ENCODE assay signal across 24 cellular contexts in the genomic region with DNA sequence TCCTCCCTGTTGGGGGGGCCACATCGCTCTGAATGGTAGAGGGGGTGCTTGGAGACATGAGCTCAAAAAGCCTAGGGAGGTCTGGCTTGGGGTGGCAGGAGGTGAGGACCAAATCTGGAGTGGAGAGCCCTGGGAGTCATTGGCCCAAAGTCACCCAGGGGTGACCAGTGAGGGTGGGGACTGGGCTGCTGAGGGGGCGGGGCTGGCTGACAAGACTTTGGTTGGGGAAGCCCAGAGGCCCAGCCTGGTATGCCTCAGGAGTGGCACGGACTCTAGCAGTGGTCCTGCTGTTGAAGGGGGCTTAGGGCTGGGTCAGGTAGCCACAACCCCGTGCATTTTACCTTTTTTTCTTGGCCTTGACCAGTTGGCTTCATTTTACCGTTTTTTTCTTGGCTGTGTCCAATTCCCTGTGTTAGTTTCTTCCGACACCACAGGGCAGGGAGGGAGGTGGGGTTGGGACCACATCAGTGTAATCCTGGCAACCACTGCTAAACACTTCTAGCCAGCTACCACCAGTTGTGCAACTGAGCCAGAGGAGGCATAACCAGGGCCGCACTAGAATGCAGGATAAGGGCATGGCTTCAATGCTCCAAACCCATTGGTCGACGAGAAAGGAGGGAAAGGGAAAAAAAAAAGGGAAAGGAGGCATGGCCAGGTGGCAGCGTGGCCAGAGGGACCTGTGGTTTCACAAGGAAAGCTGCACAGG.
"Had no signal": no experiment of that assay in that cellular context is flagged by ENCODE, and none has a peak within 500 bp of the region (broad histone marks: within the 10 kb centered on the region; RNA-seq: fewer than 3 reads in every experiment).

No MANE protein-coding gene starts in this region.

- H3K4me2 ChIP-seq: neural progenitor cell, smooth muscle cell had no signal

- H3K27ac ChIP-seq: left lung, lower lobe of right lung, neural progenitor cell, neutrophil, ovary, right atrium auricular region, right lobe of liver, stomach, suprapubic skin, thoracic aorta, tibial artery, upper lobe of left lung, vagina had no signal

- H3K27me3 ChIP-seq: neural progenitor cell, neutrophil, ovary, right atrium auricular region, right lobe of liver, stomach, suprapubic skin, upper lobe of left lung, vagina had no signal

- ATAC-seq: left colon; left lung; lower lobe of right lung; natural killer cell; stimulated activated naive B cell treated with anti-CD40 and anti-IgM and Interleukin-4, amounts not matched to agents 10 μg/mL and 1 μg/mL and 100 μg/mL, for 72 hours; stimulated activated naive CD8-positive, alpha-beta T cell treated with anti-CD3 and anti-CD28 coated beads, Interleukin-15, Interleukin-2, amounts not matched to agents 100 U/mL and 50 U/mL, for 24 hours had no signal

- H3K4me1 ChIP-seq: left lung, lower lobe of right lung, neural progenitor cell, right atrium auricular region, right lobe of liver, stomach, suprapubic skin, tibial artery, upper lobe of left lung, vagina had no signal

- H3K36me3 ChIP-seq: left lung, lower lobe of right lung, neural progenitor cell, neutrophil, ovary, right atrium auricular region, right lobe of liver, stomach, suprapubic skin, thoracic aorta, upper lobe of left lung, vagina had no signal

- DNase-seq: hippocampal formation; left colon; left lung; lower lobe of right lung; naive B cell; natural killer cell; occipital lobe; ovary; right lobe of liver; stimulated activated CD4-positive, alpha-beta T cell treated with anti-CD3 and anti-CD28 coated beads, Interleukin-1b, Interleukin-23, amount 100 ng/mL, for 48 hours; stimulated activated CD4-positive, alpha-beta T cell treated with anti-CD3 and anti-CD28 coated beads, Interleukin-2, amount 100 ng/mL, for 48 hours; stimulated activated CD4-positive, alpha-beta T cell treated with anti-CD3 and anti-CD28 coated beads, Interleukin-4, amount 100 ng/mL, for 4 hours; stimulated activated naive B cell treated with anti-CD40 and anti-IgM and Interleukin-4, amounts not matched to agents 10 μg/mL and 1 μg/mL and 100 μg/mL, for 72 hours; stimulated activated naive CD8-positive, alpha-beta T cell treated with anti-CD3 and anti-CD28 coated beads, Interleukin-15, Interleukin-2, amounts not matched to agents 100 U/mL and 50 U/mL, for 24 hours; stomach; tibial artery; upper lobe of left lung had no signal

- H3K4me3 ChIP-seq: left lung, lower lobe of right lung, neural progenitor cell, ovary, right atrium auricular region, right lobe of liver, smooth muscle cell, stomach, suprapubic skin, thoracic aorta, tibial artery, upper lobe of left lung, vagina had no signal

- H2AFZ ChIP-seq: neural progenitor cell had no signal

- H3K9ac ChIP-seq: neural progenitor cell had no signal
